Comparison of ENCODE assay signal across 26 cellular contexts in the genomic region with DNA sequence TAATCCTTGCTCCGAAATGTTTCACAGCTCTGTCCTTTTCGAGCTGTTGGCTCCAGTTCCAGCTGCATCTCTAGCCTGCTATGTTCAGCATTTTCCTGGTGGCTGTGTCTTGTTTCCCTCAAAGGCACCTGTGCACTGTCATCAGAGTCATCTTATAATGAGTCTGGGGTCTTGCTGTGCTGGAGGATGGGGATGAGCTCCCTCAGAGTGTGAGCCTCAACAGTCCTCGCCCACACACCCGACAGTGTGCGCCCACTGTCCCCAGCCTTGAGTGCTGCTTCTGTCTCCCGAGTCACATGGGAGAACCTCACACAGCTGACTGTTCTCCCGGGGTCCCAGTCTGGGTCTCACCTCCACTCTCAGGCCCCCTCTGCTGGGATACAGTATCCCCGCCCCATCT. TPM values are rescaled to one million over a fixed set of nuclear protein-coding genes. Genes with fewer than 3 reads are reported as not detected.
"Had no signal": no experiment of that assay in that cellular context is flagged by ENCODE, and none has a peak within 500 bp of the region (broad histone marks: within the 10 kb centered on the region; RNA-seq: fewer than 3 reads in every experiment).

No MANE protein-coding gene starts in this region.

- H3K36me3 ChIP-seq: left ventricle myocardium inferior, pancreas had no signal

- H3K4me2 ChIP-seq: hepatocyte had no signal

- H3K79me2 ChIP-seq: hepatocyte had no signal

- H2AFZ ChIP-seq: hepatocyte had no signal

- H3K27me3 ChIP-seq: hepatocyte, pancreas had no signal

- H3K4me1 ChIP-seq: left ventricle myocardium inferior, pancreas had no signal

- H3K9me3 ChIP-seq: pancreas had no signal

- H3K27ac ChIP-seq: hepatocyte, left ventricle myocardium inferior, pancreas had no signal

- DNase-seq: activated B cell treated with CpG ODN at 0.5 μM for 24 hours; activated CD4-positive, alpha-beta memory T cell treated with anti-CD3 and anti-CD28 coated beads for 36 hours; activated CD4-positive, alpha-beta T cell treated with anti-CD3 and anti-CD28 coated beads for 36 hours; activated naive CD4-positive, alpha-beta T cell treated with Interleukin-2 at 50 U/mL for 16 hours; activated naive CD8-positive, alpha-beta T cell treated with anti-CD3 and anti-CD28 coated beads, Interleukin-2, amount 50 U/mL, for 24 hours; activated T-cell treated with anti-CD3 and anti-CD28 coated beads, Interleukin-2, amount 50 U/mL, for 48 hours; dermis blood vessel endothelial cell; effector CD8-positive, alpha-beta T cell; foreskin melanocyte; glutamatergic neuron; kidney glomerular epithelial cell; left ventricle myocardium inferior; mammary epithelial cell; pancreas; small intestine; stimulated activated CD4-positive, alpha-beta T cell treated with anti-CD3 and anti-CD28 coated beads, Interleukin-15, amount 100 ng/mL, for 24 hours; stimulated activated CD8-positive, alpha-beta memory T cell treated with anti-CD3 and anti-CD28 coated beads, Interleukin-4, amount 100 ng/mL, for 48 hours; stimulated activated naive B cell treated with anti-CD40 and anti-IgM and Interleukin-4, amounts not matched to agents 10 μg/mL and 1 μg/mL and 100 μg/mL, for 72 hours; T-helper 1 cell; T1000 had no signal

- ATAC-seq: activated CD4-positive, alpha-beta T cell treated with anti-CD3 and anti-CD28 coated beads for 36 hours; pancreas; sciatic nerve; stimulated activated naive B cell treated with anti-CD40 and anti-IgM and Interleukin-4, amounts not matched to agents 10 μg/mL and 1 μg/mL and 100 μg/mL, for 72 hours had no signal

- H3K4me3 ChIP-seq: hepatocyte, left ventricle myocardium inferior, pancreas had no signal

RNA-seq across cellular contexts. Expression of a gene that starts 25.4 kb away (rescaled TPM):
- total RNA-seq: activated B cell treated with CpG ODN at 0.5 μM for 24 hours; activated CD4-positive, alpha-beta memory T cell treated with anti-CD3 and anti-CD28 coated beads for 36 hours; activated CD4-positive, alpha-beta T cell treated with anti-CD3 and anti-CD28 coated beads for 36 hours; cardiac septum; dermis blood vessel endothelial cell; left ventricle myocardium inferior; mammary epithelial cell; mesothelial cell of epicardium; pancreas; sciatic nerve; ureter had no signal
- polyA plus RNA-seq: esophagus, mammary epithelial cell, pancreas, small intestine had no signal
